ENCODE assay signal across 14 cellular contexts in genomic region chr12:26030371-26030770, GRCh38.
A peak's percentile ranks its signal among the peaks of the same experiment; 100 is the strongest.
DNase-seq lines count a peak whose midpoint lies in the region; ATAC-seq, FAIRE-seq and TF ChIP-seq lines count a peak whose summit lies in the region.
"Had no signal": no experiment of that assay in that cellular context is flagged by ENCODE, and none has a peak within 500 bp of the region (broad histone marks: within the 10 kb centered on the region; RNA-seq: fewer than 3 reads in every experiment).

No MANE protein-coding gene starts in this region.

- CTCF ChIA-PET in Panc1 (lab: Charles Lee) (no interaction called here), MCF 10A (lab: Yijun Ruan, JAX) (interaction anchor here (0.6 to 1.2 kb wide), 4 partner anchors 11 to 572 kb away, joined by 3 to 5 read pairs (median 3); no protein-coding TSS in a partner anchor)

- DNase-seq in Panc1 (ENCODE audit: low read depth, low spot score) (no peak), fibroblast of the aortic adventitia (ENCODE audit: low read depth) (peak; percentile 51), pons (ENCODE audit: low spot score) (peak; percentile 38), MCF 10A (ENCODE audit: unreplicated experiment) (no peak), ascending aorta (ENCODE audit: low spot score in 2 of 2) (no peak)
- DNase-seq in stimulated activated CD4-positive, alpha-beta T cell treated with anti-CD3 and anti-CD28 coated beads, Interleukin-2, amount 100 ng/mL, for 24 hours = no peak
- DNase-seq: 8988T; AML-193; CD4-positive, CD25-positive, alpha-beta regulatory T cell; DMS53; H7 had no signal

- no peak for TF ChIP-seq CTCF in Panc1 (IDR thresholded peaks at IDR 0.05)
- TF ChIP-seq CTCF in fibroblast of the aortic adventitia (IDR thresholded peaks at IDR 0.05; ENCODE audit: insufficient read depth, low read length) = no peak
- TF ChIP-seq CTCF in MCF 10A (IDR thresholded peaks at IDR 0.05; ENCODE audit: unreplicated experiment) = no peak
- TF ChIP-seq CTCF in ascending aorta (IDR thresholded peaks at IDR 0.05) = no peak

- H3K4me1 Mint-ChIP-seq in MCF 10A (ENCODE audit: insufficient read depth, unreplicated experiment) = peaks cover 22% of the 10 kb centered on the region
- H3K4me1 Mint-ChIP-seq: CD4-positive, CD25-positive, alpha-beta regulatory T cell had no signal

- peak overlapping the region; percentile 82 for H3K27ac ChIP-seq in Panc1 (ENCODE audit: low read length)
- H3K27ac ChIP-seq in ascending aorta = peak overlapping the region in 1 of 2 donors; percentile 38
- H3K27ac ChIP-seq: BLaER1 treated with 17β-estradiol and CSF1 and Interleukin-3, amounts not matched to agents 10 nM and 100 nM had no signal

- no peak for ATAC-seq in Panc1
- ATAC-seq: GM23338 had no signal

- H3K9me3 ChIP-seq in Panc1 (ENCODE audit: control insufficient read depth, insufficient read depth, low read depth, low read length) (no peaks in the 10 kb centered on the region), ascending aorta (no peaks in the 10 kb centered on the region)
- H3K9me3 ChIP-seq: BLaER1 treated with 17β-estradiol and CSF1 and Interleukin-3, amounts not matched to agents 10 nM and 100 nM had no signal

- intact Hi-C loops in Panc1 (cut with micrococcal nuclease; ENCODE audit: unreplicated experiment) = no loop called here
- intact Hi-C loops in MCF 10A (cut with micrococcal nuclease) = no loop called here
- intact Hi-C loops in ascending aorta (cut with DNase I) = no loop called here

- no peaks in the 10 kb centered on the region for H3K36me3 Mint-ChIP-seq in MCF 10A (ENCODE audit: insufficient read depth, unreplicated experiment)
- H3K36me3 Mint-ChIP-seq: CD4-positive, CD25-positive, alpha-beta regulatory T cell had no signal

- no peaks in the 10 kb centered on the region for H3K36me3 ChIP-seq in Panc1 (ENCODE audit: control insufficient read depth, insufficient read depth, low read length)
- no peaks in the 10 kb centered on the region for H3K36me3 ChIP-seq in ascending aorta
- H3K36me3 ChIP-seq: BLaER1 treated with 17β-estradiol and CSF1 and Interleukin-3, amounts not matched to agents 10 nM and 100 nM had no signal

- H3K4me3 ChIP-seq in Panc1 (ENCODE audit: low read depth in 2 of 2, low read length in 2 of 2) (no peak overlapping the region), fibroblast of the aortic adventitia (ENCODE audit: low read depth, low read length) (no peak overlapping the region), ascending aorta (peak overlapping the region in 1 of 2 donors; percentile 8)
- H3K4me3 ChIP-seq: BLaER1 treated with 17β-estradiol and CSF1 and Interleukin-3, amounts not matched to agents 10 nM and 100 nM; GM23338 had no signal

- no TSS peak for BruUV-seq in Panc1 (replicated peaks; lab: Mats Ljungman, UMichigan)
- BruUV-seq in MCF 10A (replicated peaks; lab: Mats Ljungman, UMichigan) = no TSS peak

- no peak overlapping the region for H3K27ac Mint-ChIP-seq in MCF 10A (ENCODE audit: low read depth, unreplicated experiment)
- H3K27ac Mint-ChIP-seq: CD4-positive, CD25-positive, alpha-beta regulatory T cell; GM23338 had no signal

- no peak overlapping the region for H3K4me3 Mint-ChIP-seq in MCF 10A (ENCODE audit: unreplicated experiment)
- H3K4me3 Mint-ChIP-seq: CD4-positive, CD25-positive, alpha-beta regulatory T cell; GM23338 had no signal

- POLR2A ChIA-PET in Panc1 (lab: Charles Lee) = interaction anchor here (0.6 kb wide), 1 partner anchor 157 kb away, joined by 3 read pairs; no protein-coding TSS in a partner anchor
- POLR2A ChIA-PET in MCF 10A (lab: Yijun Ruan, JAX) = no interaction called here

- peaks cover 79% of the 10 kb centered on the region for H3K4me1 ChIP-seq in Panc1 (ENCODE audit: control insufficient read depth, insufficient read depth, low read length)
- H3K4me1 ChIP-seq in ascending aorta = peaks cover 0 to 58% of the 10 kb centered on the region in 2 donors

- H3K9me3 Mint-ChIP-seq in MCF 10A (ENCODE audit: unreplicated experiment) = no peaks in the 10 kb centered on the region
- H3K9me3 Mint-ChIP-seq: CD4-positive, CD25-positive, alpha-beta regulatory T cell; GM23338 had no signal

- H3K27me3 Mint-ChIP-seq in MCF 10A (ENCODE audit: insufficient read depth, unreplicated experiment) = no peaks in the 10 kb centered on the region

- in situ Hi-C loops in Panc1 (cut with HindIII; ENCODE audit: low pct_unique_long_range_greater_than_20kb, low sequenced_read_pairs) = no loop called here

- FAIRE-seq in G401.6 (lab: Jason Lieb, UNC) = peak; percentile 47

- no peaks in the 10 kb centered on the region for H3K27me3 ChIP-seq in Panc1 (ENCODE audit: control insufficient read depth, insufficient read depth, low read length)
- no peaks in the 10 kb centered on the region for H3K27me3 ChIP-seq in ascending aorta
- H3K27me3 ChIP-seq: BLaER1 treated with 17β-estradiol and CSF1 and Interleukin-3, amounts not matched to agents 10 nM and 100 nM had no signal

Comparison
In these comparisons a context has a peak if more than half of its experiments do, and no peak if none do; other contexts are left out.
1. DNase-seq: peak in fibroblast of the aortic adventitia (single experiment) and pons (single experiment); none in Panc1 (single experiment), MCF 10A (single experiment), stimulated activated CD4-positive, alpha-beta T cell treated with anti-CD3 and anti-CD28 coated beads, Interleukin-2, amount 100 ng/mL, for 24 hours (0 of 2) and ascending aorta (0 of 2).